In the genomic region with DNA sequence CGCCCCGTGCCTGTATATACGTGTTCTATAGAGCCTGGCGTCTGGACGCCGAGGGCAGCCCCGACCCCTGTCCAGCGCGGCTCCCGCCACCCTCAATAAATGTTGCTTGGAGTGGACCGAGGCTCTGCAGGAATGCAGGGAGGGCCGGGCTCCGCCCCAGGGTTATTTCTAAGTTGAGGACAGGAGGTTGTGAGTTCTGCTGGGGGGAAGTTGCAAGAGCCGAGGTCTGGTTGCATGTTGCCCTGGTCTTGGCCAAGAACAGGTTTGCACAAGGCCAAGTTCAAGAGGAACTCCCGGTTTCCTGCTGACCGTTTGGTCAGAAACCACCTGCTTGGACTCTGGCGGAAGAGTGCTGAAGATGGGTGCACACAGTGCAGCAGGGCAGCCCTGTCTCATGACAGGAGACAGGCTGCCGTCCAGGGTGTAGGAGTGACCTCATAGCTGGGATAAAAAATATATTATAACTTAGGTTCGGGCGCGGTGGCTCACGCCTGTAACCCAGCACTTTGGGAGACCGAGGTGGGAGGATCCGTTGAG, we compare ENCODE assay signal across 9 cellular contexts. TPM values are rescaled to one million over a fixed set of nuclear protein-coding genes. Genes with fewer than 3 reads are reported as not detected.
DNase-seq lines count a peak whose midpoint lies in the region; ATAC-seq, FAIRE-seq and TF ChIP-seq lines count a peak whose summit lies in the region.
"Not testable (repeated sequence)": the region's sequence is repeated elsewhere in the genome, so short reads cannot be mapped to it uniquely, and the experiment has no call there.
"Had no signal": no experiment of that assay in that cellular context is flagged by ENCODE, and none has a peak within 500 bp of the region (broad histone marks: within the 10 kb centered on the region; RNA-seq: fewer than 3 reads in every experiment).

No MANE protein-coding gene starts in this region.

- not testable (repeated sequence) for H3K9me3 Mint-ChIP-seq in memory B cell; stimulated activated memory B cell treated with anti-CD40 and anti-IgM and Interleukin-4, amounts not matched to agents 10 μg/mL and 1 μg/mL and 100 μg/mL, for 72 hours

- BruUV-seq in HCT116 (replicated peaks; lab: Mats Ljungman, UMichigan) = TSS peak; percentile 46
- BruUV-seq in GM12878 (replicated peaks; lab: Mats Ljungman, UMichigan) = not testable (repeated sequence)

- not testable (repeated sequence) for TF ChIP-seq POLR2A in HCT116 (IDR thresholded peaks at IDR 0.05; ENCODE audit: borderline replicate concordance, extremely low read depth, insufficient read depth, insufficient read length); GM12878 (IDR thresholded peaks at IDR 0.05; ENCODE audit: low read depth, low read length)

- not testable (repeated sequence) for H3K27me3 ChIP-seq in HCT116 (ENCODE audit: insufficient read depth, low read length); GM12878 (replicated peaks in 1 of 2; ENCODE audit: control insufficient read depth in 2 of 2, insufficient read depth in 2 of 2, low read length in 1 of 2)

- POLR2A ChIA-PET in HCT116 (lab: Charles Lee); GM12878 (lab: Charles Lee): not testable (repeated sequence)

- H2AFZ ChIP-seq in HCT116 (ENCODE audit: low read depth, low read length, poor library complexity, severe bottlenecking); GM12878 (ENCODE audit: control insufficient read depth, low read depth, low read length): not testable (repeated sequence)

- SMC1A ChIA-PET in GM12878 (lab: Charles Lee; ENCODE audit: uncharacterized antibody, unreplicated experiment) = not testable (repeated sequence)

- H3K4me1 Mint-ChIP-seq in memory B cell; stimulated activated memory B cell treated with anti-CD40 and anti-IgM and Interleukin-4, amounts not matched to agents 10 μg/mL and 1 μg/mL and 100 μg/mL, for 72 hours: not testable (repeated sequence)

- H3K9me2 ChIP-seq in HCT116 (ENCODE audit: insufficient read depth) = not testable (repeated sequence)

- not testable (repeated sequence) for H3K27me3 Mint-ChIP-seq in memory B cell; stimulated activated memory B cell treated with anti-CD40 and anti-IgM and Interleukin-4, amounts not matched to agents 10 μg/mL and 1 μg/mL and 100 μg/mL, for 72 hours

- not testable (repeated sequence) for TF ChIP-seq RAD21 in HCT116 (IDR thresholded peaks at IDR 0.05; ENCODE audit: low read depth); GM12878 (IDR thresholded peaks at IDR 0.05; ENCODE audit: insufficient read depth, low read depth, low read length)

- not testable (repeated sequence) for H3K36me3 ChIP-seq in HCT116 (ENCODE audit: control insufficient read depth in 1 of 2, insufficient read depth in 2 of 2, low read length in 2 of 2); GM12878 (ENCODE audit: control insufficient read depth in 2 of 2, insufficient read depth in 2 of 2, low read length in 1 of 2)

- not testable (repeated sequence) for FAIRE-seq in GM12878 (lab: Jason Lieb, UNC)

- H4K20me1 ChIP-seq in HCT116 (ENCODE audit: insufficient read depth); GM12878 (ENCODE audit: control insufficient read depth, insufficient read depth): not testable (repeated sequence)

- not testable (repeated sequence) for TF ChIP-seq EP300 in GM12878 (IDR thresholded peaks at IDR 0.05; ENCODE audit: borderline replicate concordance in 1 of 2, control insufficient read depth in 1 of 2, low read depth in 2 of 2, low read length in 2 of 2)

- H3K4me2 ChIP-seq in HCT116 (ENCODE audit: low read length); GM12878 (ENCODE audit: control insufficient read depth, insufficient read depth): not testable (repeated sequence)

- not testable (repeated sequence) for H3K79me2 ChIP-seq in HCT116 (ENCODE audit: insufficient read depth, low read length); GM12878 (ENCODE audit: control insufficient read depth, insufficient read depth, low read length)

- in situ Hi-C loops in GM12878 (cut with MboI) = not testable (repeated sequence)

- TF ChIP-seq CTCF in HCT116 (IDR thresholded peaks at IDR 0.05 in 2 of 3, conservative IDR thresholded peaks at IDR 0.05 in 1 of 3; ENCODE audit: borderline replicate concordance in 1 of 3, insufficient read depth in 1 of 3, low read depth in 2 of 3, low read length in 2 of 3); GM12878 (IDR thresholded peaks at IDR 0.05 in 2 of 3, conservative IDR thresholded peaks at IDR 0.05 in 1 of 3; ENCODE audit: control insufficient read depth in 2 of 3, extremely low read depth in 1 of 3, insufficient read depth in 1 of 3, low read depth in 3 of 3, low read length in 3 of 3): not testable (repeated sequence)

- H3K9ac ChIP-seq in HCT116 (ENCODE audit: low read length); GM12878 (ENCODE audit: control insufficient read depth, insufficient read depth, low read length): not testable (repeated sequence)

- DNase-seq in HCT116 (ENCODE audit: low read depth, low spot score); GM12878 (ENCODE audit: low read depth, low spot score); left ventricle myocardium superior; memory B cell (ENCODE audit: low spot score in 2 of 2): not testable (repeated sequence)

- RAD21 ChIA-PET in HCT116 (lab: Charles Lee; ENCODE audit: low non-redundant PET in 1 of 2, low total read pairs in 2 of 2, uncharacterized antibody in 2 of 2, unreplicated experiment in 2 of 2); GM12878 (lab: Charles Lee; ENCODE audit: unreplicated experiment): not testable (repeated sequence)

- intact Hi-C loops in HCT116 (cut with micrococcal nuclease); GM12878 (cut with micrococcal nuclease; ENCODE audit: unreplicated experiment); left ventricle myocardium superior (cut with micrococcal nuclease): not testable (repeated sequence)

- not testable (repeated sequence) for H3K27ac Mint-ChIP-seq in memory B cell; stimulated activated memory B cell treated with anti-CD40 and anti-IgM and Interleukin-4, amounts not matched to agents 10 μg/mL and 1 μg/mL and 100 μg/mL, for 72 hours

- not testable (repeated sequence) for H3K4me3 ChIP-seq in HCT116 (replicated peaks in 1 of 2; ENCODE audit: low read depth in 1 of 2, low read length in 2 of 2); GM12878

- CTCF ChIA-PET in HCT116 (lab: Charles Lee); GM12878 (lab: Yijun Ruan, JAX): not testable (repeated sequence)

- not testable (repeated sequence) for H3K36me3 Mint-ChIP-seq in memory B cell; stimulated activated memory B cell treated with anti-CD40 and anti-IgM and Interleukin-4, amounts not matched to agents 10 μg/mL and 1 μg/mL and 100 μg/mL, for 72 hours

- WGBS in GM12878 (ENCODE audit: insufficient coverage, insufficient replicate concordance, low lambda C conversion rate, missing lambda C conversion rate) = 30% methylated on average over 3 of the region's 24 CpGs

- not testable (repeated sequence) for H3K9me3 ChIP-seq in HCT116 (ENCODE audit: control insufficient read depth in 1 of 2, insufficient read depth in 1 of 2, low read depth in 1 of 2, low read length in 2 of 2); GM12878 (replicated peaks; ENCODE audit: control insufficient read depth, insufficient read depth, low read length)

- peak; percentile 7 for ATAC-seq in GM19351 (IDR thresholded peaks at IDR 0.05; ENCODE audit: unreplicated experiment)
- not testable (repeated sequence) for ATAC-seq in HCT116
- ATAC-seq in HG03175 (IDR thresholded peaks at IDR 0.05; ENCODE audit: unreplicated experiment) = peak; percentile 10
- peak; percentile 1 for ATAC-seq in GM12878
- ATAC-seq in left ventricle myocardium superior = peak; percentile 16
- ATAC-seq in memory B cell (ENCODE audit: low read depth) = peak; percentile 3
- peak; percentile 2 for ATAC-seq in stimulated activated memory B cell treated with anti-CD40 and anti-IgM and Interleukin-4, amounts not matched to agents 10 μg/mL and 1 μg/mL and 100 μg/mL, for 72 hours

- H3K4me1 ChIP-seq in HCT116 (ENCODE audit: control insufficient read depth in 1 of 2, insufficient read depth in 2 of 2, low read length in 2 of 2); GM12878 (ENCODE audit: control insufficient read depth, insufficient read depth, low read length): not testable (repeated sequence)

- H3K27ac ChIP-seq in HCT116 (ENCODE audit: low read depth, low read length); GM12878 (ENCODE audit: control insufficient read depth, insufficient read depth): not testable (repeated sequence)

- H3K4me3 Mint-ChIP-seq in memory B cell; stimulated activated memory B cell treated with anti-CD40 and anti-IgM and Interleukin-4, amounts not matched to agents 10 μg/mL and 1 μg/mL and 100 μg/mL, for 72 hours: not testable (repeated sequence)

RNA-seq across cellular contexts. Expression of a gene that starts 15.5 kb away (rescaled TPM):
- total RNA-seq in HCT116 (2021; ENCODE audit: unreplicated experiment) = 0.27 TPM
- 0.07 and 0.30 TPM in 2 replicates for polyA plus RNA-seq in HCT116 (2012)
- total RNA-seq in GM12878 (2013; cell fraction: nucleolus; rRNA removed) = 193 and 216 TPM in 2 replicates
- 103 and 123 TPM in 2 replicates for total RNA-seq in GM12878 (2014; rRNA removed)
- total RNA-seq in GM12878 (2014; rRNA removed; fragmentation: Illumina TruSeq; extraction: Trizol) = 68.3 and 76.7 TPM in 2 replicates
- 144 and 146 TPM in 2 replicates for total RNA-seq in GM12878 (2021)
- 72.0 TPM for polyA plus RNA-seq in GM12878 (2011; ENCODE audit: low read depth)
- 58.5 and 162 TPM in 2 replicates for polyA plus RNA-seq in GM12878 (2011; rRNA removed)
- polyA plus RNA-seq in GM12878 (2011; cell fraction: cytosol; rRNA removed) = 191 and 260 TPM in 2 replicates
- 625 and 688 TPM in 2 replicates for polyA plus RNA-seq in GM12878 (2011; cell fraction: nucleus; rRNA removed)
- 170 and 195 TPM in 2 replicates for polyA plus RNA-seq in GM12878 (2012)
- 40.0 and 123 TPM in 2 replicates for polyA plus RNA-seq in GM12878 (2014; fragmentation: Illumina TruSeq; extraction: Trizol)
- 1 to 10 TPM; 2.8 to 3.1 TPM for polyA plus RNA-seq in GM12878 (2014; fragmentation: Nextera tagmentation; extraction: Ambion mirVana)
- polyA plus RNA-seq in GM12878 (2014; rRNA removed) = 146 and 172 TPM in 2 replicates
- polyA plus RNA-seq in GM12878 (2016; fragmentation: Nextera tagmentation; extraction: Ambion mirVana) = 100 to 1,000 TPM; 216 to 230 TPM
- polyA minus RNA-seq in GM12878 (2011; rRNA and poly(A)+ RNA removed) = 129 and 158 TPM in 2 replicates
- 54.9 and 62.6 TPM in 2 replicates for polyA minus RNA-seq in GM12878 (2011; cell fraction: cytosol; rRNA and poly(A)+ RNA removed)
- polyA minus RNA-seq in GM12878 (2011; cell fraction: nucleus; rRNA and poly(A)+ RNA removed) = 81.1 and 107 TPM in 2 replicates
- 3.9 TPM for total RNA-seq in left ventricle myocardium superior
- total RNA-seq: GM23248, RPMI7951 had no signal
- polyA plus RNA-seq: GM23248 had no signal

Comparison
In these comparisons a context has a peak if more than half of its experiments do, and no peak if none do; other contexts are left out.
1. RNA of a gene that starts 15.5 kb away (total RNA-seq): 68.3 to 216 TPM in GM12878; 3.9 TPM in left ventricle myocardium superior (single experiment) and 0.27 TPM in HCT116 (single experiment); every median in the first group is over 10 times any median in the second.